ENCODE assay signal across 10 cellular contexts in genomic region chr1:110136911-110137310, GRCh38. TPM values are rescaled to one million over a fixed set of nuclear protein-coding genes. Genes with fewer than 3 reads are reported as not detected.
DNase-seq lines count a peak whose midpoint lies in the region; ATAC-seq, FAIRE-seq and TF ChIP-seq lines count a peak whose summit lies in the region.
"Had no signal": no experiment of that assay in that cellular context is flagged by ENCODE, and none has a peak within 500 bp of the region (broad histone marks: within the 10 kb centered on the region; RNA-seq: fewer than 3 reads in every experiment).

No MANE protein-coding gene starts in this region.

- TF ChIP-seq POLR2A in body of pancreas (IDR thresholded peaks at IDR 0.05): no peak
- no peak for TF ChIP-seq POLR2A in GM12892 (IDR thresholded peaks at IDR 0.05; ENCODE audit: low read depth, low read length)

- H3K4me1 ChIP-seq in body of pancreas (peaks cover 10% of the 10 kb centered on the region), trophoblast cell (ENCODE audit: control insufficient read depth in 1 of 2, insufficient read depth in 2 of 2, low read length in 2 of 2) (no peaks in the 10 kb centered on the region)

- no peak overlapping the region for H3K4ac ChIP-seq in trophoblast cell (ENCODE audit: low read depth, low read length)

- H3K36me3 ChIP-seq in body of pancreas (replicated peaks in 1 of 2; ENCODE audit: insufficient read depth in 1 of 2, low read depth in 2 of 2) (no peaks in the 10 kb centered on the region), trophoblast cell (ENCODE audit: control insufficient read depth in 1 of 2, insufficient read depth in 2 of 2, low read length in 2 of 2) (no peaks in the 10 kb centered on the region)

- H3K23ac ChIP-seq in trophoblast cell (ENCODE audit: low read length): no peak overlapping the region

- no peak overlapping the region for H4K12ac ChIP-seq in trophoblast cell (ENCODE audit: low read depth, low read length)

- TF ChIP-seq RAD21 in Ishikawa (IDR thresholded peaks at IDR 0.05; ENCODE audit: low read depth): no peak

- no peak for TF ChIP-seq CTCF in body of pancreas (IDR thresholded peaks at IDR 0.05)

- ATAC-seq in body of pancreas (no peak), GM21786 (IDR thresholded peaks at IDR 0.05; ENCODE audit: unreplicated experiment) (no peak)

- H3K27ac ChIP-seq in body of pancreas: no peak overlapping the region
- H3K27ac ChIP-seq in trophoblast cell (ENCODE audit: low read depth, low read length): no peak overlapping the region

- no peaks in the 10 kb centered on the region for H3K79me2 ChIP-seq in trophoblast cell (ENCODE audit: control insufficient read depth, insufficient read depth, low read length, poor library complexity)

- H2AFZ ChIP-seq in trophoblast cell (ENCODE audit: insufficient read depth, low read length, poor library complexity): no peak overlapping the region

- H2BK120ac ChIP-seq in trophoblast cell (ENCODE audit: insufficient read depth, low read length, poor library complexity): no peak overlapping the region

- intact Hi-C loops in body of pancreas (cut with DNase I): no loop called here

- no peak overlapping the region for H3K14ac ChIP-seq in trophoblast cell (ENCODE audit: low read length)

- DNase-seq in NCI-H2196 treated with DMSO at 0.1 percent for 48 hours (lab: John Stamatoyannopoulos, UW; ENCODE audit: unreplicated experiment): peak; percentile 87
- peak in 3 of 4 donors; percentile 49 to 65 (median 61) for DNase-seq in body of pancreas
- peak; percentile 79 for DNase-seq in occipital lobe (lab: John Stamatoyannopoulos, UW)
- DNase-seq in GM12892 (ENCODE audit: insufficient read length): no peak
- DNase-seq in NCI-H1048 (lab: John Stamatoyannopoulos, UW): no peak
- no peak for DNase-seq in trophoblast cell

- no peak overlapping the region for H3K4me2 ChIP-seq in trophoblast cell (ENCODE audit: low read length)

- no peak for TF ChIP-seq EP300 in Ishikawa (IDR thresholded peaks at IDR 0.05; ENCODE audit: borderline replicate concordance)

- no peaks in the 10 kb centered on the region for H3K9me3 ChIP-seq in body of pancreas
- H3K9me3 ChIP-seq in trophoblast cell (ENCODE audit: insufficient read depth, low read depth, low read length): peaks cover 2% of the 10 kb centered on the region

- H3K9ac ChIP-seq in trophoblast cell (ENCODE audit: low read length): no peak overlapping the region

- no peak overlapping the region for H3K4me3 ChIP-seq in body of pancreas
- no peak overlapping the region for H3K4me3 ChIP-seq in trophoblast cell (ENCODE audit: low read depth, low read length)

- H2BK12ac ChIP-seq in trophoblast cell (ENCODE audit: low read length): no peak overlapping the region

- H3K27me3 ChIP-seq in body of pancreas (peaks cover 0 to 4% of the 10 kb centered on the region in 2 donors), trophoblast cell (ENCODE audit: insufficient read depth, low read length) (peaks cover 2% of the 10 kb centered on the region)

- H4K8ac ChIP-seq in trophoblast cell (ENCODE audit: low read depth, low read length): no peak overlapping the region

- H4K91ac ChIP-seq in trophoblast cell (ENCODE audit: low read depth, low read length): no peak overlapping the region

- no peak overlapping the region for H2BK5ac ChIP-seq in trophoblast cell (ENCODE audit: low read depth, low read length, poor library complexity)

- 3% methylated on average over 7 of the region's 7 CpGs for WGBS in body of pancreas, 2 donors
- no CpG with 5 or more reads among the region's 7 CpGs for WGBS in trophoblast cell (ENCODE audit: extremely low coverage, insufficient coverage, insufficient read length)

- H3K18ac ChIP-seq in trophoblast cell (ENCODE audit: low read length): no peak overlapping the region

- FAIRE-seq in GM12892 (lab: Jason Lieb, UNC): no peak
- FAIRE-seq: GM18507 had no signal

- H3K79me1 ChIP-seq in trophoblast cell (ENCODE audit: low read length): no peaks in the 10 kb centered on the region

- H2AK5ac ChIP-seq in trophoblast cell (ENCODE audit: low read length): no peak overlapping the region

TF ChIP-seq in Ishikawa, 13 proteins besides CTCF, POLR2A, EP300 and RAD21:
- TF ChIP-seq TAF1 (IDR thresholded peaks at IDR 0.05; ENCODE audit: low read depth) (no peak), USF1 (IDR thresholded peaks at IDR 0.05) (peak; percentile 89)
TF ChIP-seq in Ishikawa: peak in this region for 1.

RNA-seq across cellular contexts. Expression of gene SLC6A17, which starts 13.4 kb away (rescaled TPM):
- total RNA-seq in body of pancreas (under 1 TPM; 0.52 to 0.99 TPM), occipital lobe (13.9 TPM)
- not detected for polyA plus RNA-seq in GM12892 (2012; ENCODE audit: missing spikeins)
- polyA plus RNA-seq in trophoblast cell (2013): 0.04 and 0.07 TPM in 2 replicates
- polyA plus RNA-seq: IgD-negative memory B cell had no signal

RNA-seq across cellular contexts. Expression of gene UBL4B, which starts 24.7 kb away (rescaled TPM):
- total RNA-seq in body of pancreas (not detected), occipital lobe (not detected)
- not detected for polyA plus RNA-seq in GM12892 (2012; ENCODE audit: missing spikeins)
- not detected in 2 replicates for polyA plus RNA-seq in trophoblast cell (2013)
- polyA plus RNA-seq: IgD-negative memory B cell had no signal

Comparison
In these comparisons a context has a peak if more than half of its experiments do, and no peak if none do; other contexts are left out.
1. DNase-seq: peak in NCI-H2196 treated with DMSO at 0.1 percent for 48 hours (single experiment), body of pancreas (3 of 4) and occipital lobe (single experiment); none in GM12892 (single experiment), NCI-H1048 (single experiment) and trophoblast cell (0 of 2).